22 cellular contexts compared by ENCODE assay signal in genomic region chr15:50046159-50046558, GRCh38.
A peak's percentile ranks its signal among the peaks of the same experiment; 100 is the strongest.
DNase-seq lines count a peak whose midpoint lies in the region; ATAC-seq and TF ChIP-seq lines count a peak whose summit lies in the region.
"Had no signal": no experiment of that assay in that cellular context is flagged by ENCODE, and none has a peak within 500 bp of the region (broad histone marks: within the 10 kb centered on the region; RNA-seq: fewer than 3 reads in every experiment).

No MANE protein-coding gene starts in this region.

- intact Hi-C loops in activated T-helper 1 cell treated with anti-CD3 and anti-CD28 coated beads, Interleukin-12 subunit alpha, Interleukin-12 subunit beta, Interleukin-2, Interleukin-4 antibody, amounts not matched to agents 30 ng/mL and 10 ng/mL and 1 ng/mL, durations not matched to agents 14 hours and 24 hours and 36 hours (cut with micrococcal nuclease): loop anchor here (1.0 to 2.0 kb wide), 3 partner anchors 20 to 89 kb away; no protein-coding TSS in a partner anchor

- H3K4me1 Mint-ChIP-seq in activated T-helper 1 cell treated with anti-CD3 and anti-CD28 coated beads, Interleukin-12 subunit alpha, Interleukin-12 subunit beta, Interleukin-2, Interleukin-4 antibody, amounts not matched to agents 30 ng/mL and 10 ng/mL and 1 ng/mL, durations not matched to agents 14 hours and 24 hours and 36 hours (ENCODE audit: low read depth): peaks cover 40% of the 10 kb centered on the region
- H3K4me1 Mint-ChIP-seq in activated T-helper 17 cell treated with anti-CD3 and anti-CD28 coated beads, Interleukin-2, amount 50 U/mL, for 72 hours: no peaks in the 10 kb centered on the region
- H3K4me1 Mint-ChIP-seq: neural progenitor cell had no signal

- H3K36me3 Mint-ChIP-seq in activated T-helper 1 cell treated with anti-CD3 and anti-CD28 coated beads, Interleukin-12 subunit alpha, Interleukin-12 subunit beta, Interleukin-2, Interleukin-4 antibody, amounts not matched to agents 30 ng/mL and 10 ng/mL and 1 ng/mL, durations not matched to agents 14 hours and 24 hours and 36 hours (ENCODE audit: low read depth): peaks cover 43% of the 10 kb centered on the region
- H3K36me3 Mint-ChIP-seq in activated T-helper 17 cell treated with anti-CD3 and anti-CD28 coated beads, Interleukin-2, amount 50 U/mL, for 72 hours (ENCODE audit: low read depth): no peaks in the 10 kb centered on the region
- H3K36me3 Mint-ChIP-seq: neural progenitor cell had no signal

- H3K27ac Mint-ChIP-seq in activated T-helper 1 cell treated with anti-CD3 and anti-CD28 coated beads, Interleukin-12 subunit alpha, Interleukin-12 subunit beta, Interleukin-2, Interleukin-4 antibody, amounts not matched to agents 30 ng/mL and 10 ng/mL and 1 ng/mL, durations not matched to agents 14 hours and 24 hours and 36 hours: peak overlapping the region; percentile 94
- H3K27ac Mint-ChIP-seq in activated T-helper 17 cell treated with anti-CD3 and anti-CD28 coated beads, Interleukin-2, amount 50 U/mL, for 72 hours: no peak overlapping the region
- H3K27ac Mint-ChIP-seq: neural progenitor cell had no signal

- TF ChIP-seq CTCF in GM12864 (IDR thresholded peaks at IDR 0.05; ENCODE audit: low read depth, low read length, missing control alignments) (no peak), foreskin keratinocyte (conservative IDR thresholded peaks at IDR 0.05) (no peak)

- no peak overlapping the region for H3K4me3 ChIP-seq in GM12864 (ENCODE audit: low read depth, low read length)
- H3K4me3 ChIP-seq: ascending aorta, colonic mucosa, neural progenitor cell, SJSA1 had no signal

- H3K27ac ChIP-seq in foreskin keratinocyte: no peak overlapping the region
- H3K27ac ChIP-seq: ascending aorta, colonic mucosa, HL-60, neural progenitor cell, SJSA1 had no signal

- H3K27me3 ChIP-seq in foreskin keratinocyte: peaks cover 15% of the 10 kb centered on the region
- H3K27me3 ChIP-seq: ascending aorta, colonic mucosa, neural progenitor cell, SJSA1 had no signal

- peaks cover 27% of the 10 kb centered on the region for H3K9me3 Mint-ChIP-seq in activated T-helper 1 cell treated with anti-CD3 and anti-CD28 coated beads, Interleukin-12 subunit alpha, Interleukin-12 subunit beta, Interleukin-2, Interleukin-4 antibody, amounts not matched to agents 30 ng/mL and 10 ng/mL and 1 ng/mL, durations not matched to agents 14 hours and 24 hours and 36 hours
- peaks cover 12% of the 10 kb centered on the region for H3K9me3 Mint-ChIP-seq in activated T-helper 17 cell treated with anti-CD3 and anti-CD28 coated beads, Interleukin-2, amount 50 U/mL, for 72 hours

- H3K4me3 Mint-ChIP-seq in activated T-helper 1 cell treated with anti-CD3 and anti-CD28 coated beads, Interleukin-12 subunit alpha, Interleukin-12 subunit beta, Interleukin-2, Interleukin-4 antibody, amounts not matched to agents 30 ng/mL and 10 ng/mL and 1 ng/mL, durations not matched to agents 14 hours and 24 hours and 36 hours: peak overlapping the region; percentile 48
- H3K4me3 Mint-ChIP-seq in activated T-helper 17 cell treated with anti-CD3 and anti-CD28 coated beads, Interleukin-2, amount 50 U/mL, for 72 hours: no peak overlapping the region
- H3K4me3 Mint-ChIP-seq: neural progenitor cell had no signal

- H3K4me1 ChIP-seq in foreskin keratinocyte: no peaks in the 10 kb centered on the region
- H3K4me1 ChIP-seq: ascending aorta, Caco-2, colonic mucosa, neural progenitor cell had no signal

- ATAC-seq in GM19025 (IDR thresholded peaks at IDR 0.05; ENCODE audit: low read depth, unreplicated experiment) (peak; percentile 79), HG02763 (IDR thresholded peaks at IDR 0.05; ENCODE audit: unreplicated experiment) (peak; percentile 57), foreskin keratinocyte (no peak)
- ATAC-seq in activated T-helper 17 cell treated with anti-CD3 and anti-CD28 coated beads, Interleukin-2, amount 50 U/mL, for 72 hours (replicated peaks): no peak
- no peak for ATAC-seq in activated CD4-positive, CD25-positive, alpha-beta regulatory T cell treated with anti-CD3 and anti-CD28 coated beads, Interleukin-2, amount 50 U/mL, for 24 hours
- ATAC-seq: HCT116 had no signal

- DNase-seq in GM12864 (ENCODE audit: low read depth) (peak; percentile 10), foreskin keratinocyte (no peak), NCI-H69 (lab: John Stamatoyannopoulos, UW) (no peak)
- no peak for DNase-seq in activated T-helper 1 cell treated with anti-CD3 and anti-CD28 coated beads, Interleukin-12 subunit alpha, Interleukin-12 subunit beta, Interleukin-2, Interleukin-4 antibody, amounts not matched to agents 30 ng/mL and 10 ng/mL and 1 ng/mL, durations not matched to agents 14 hours and 24 hours and 36 hours (ENCODE audit: low spot score)
- DNase-seq: activated CD4-positive, alpha-beta T cell treated with anti-CD3 and anti-CD28 coated beads for 48 hours; activated gamma-delta T cell; Caco-2; colonic mucosa; NCI-H1436 treated with DMSO at 0.1 percent for 48 hours; NCI-H446 treated with DMSO at 0.1 percent for 48 hours; retina; substantia nigra; T-helper 9 cell had no signal

- H3K27me3 Mint-ChIP-seq in activated T-helper 1 cell treated with anti-CD3 and anti-CD28 coated beads, Interleukin-12 subunit alpha, Interleukin-12 subunit beta, Interleukin-2, Interleukin-4 antibody, amounts not matched to agents 30 ng/mL and 10 ng/mL and 1 ng/mL, durations not matched to agents 14 hours and 24 hours and 36 hours (ENCODE audit: insufficient read depth): no peaks in the 10 kb centered on the region
- H3K27me3 Mint-ChIP-seq in activated T-helper 17 cell treated with anti-CD3 and anti-CD28 coated beads, Interleukin-2, amount 50 U/mL, for 72 hours: peaks cover 4% of the 10 kb centered on the region

Comparison
In these comparisons a context has a peak if more than half of its experiments do, and no peak if none do; other contexts are left out.
1. ATAC-seq: peak in GM19025 (single experiment) and HG02763 (single experiment); none in foreskin keratinocyte (single experiment), activated T-helper 17 cell treated with anti-CD3 and anti-CD28 coated beads, Interleukin-2, amount 50 U/mL, for 72 hours (single experiment) and activated CD4-positive, CD25-positive, alpha-beta regulatory T cell treated with anti-CD3 and anti-CD28 coated beads, Interleukin-2, amount 50 U/mL, for 24 hours (0 of 2).